In genomic region chr14:53619625-53620324, GRCh38 we compare ENCODE assay signal across 12 cellular contexts.
DNase-seq lines count a peak whose midpoint lies in the region; ATAC-seq and TF ChIP-seq lines count a peak whose summit lies in the region.
"Had no signal": no experiment of that assay in that cellular context is flagged by ENCODE, and none has a peak within 500 bp of the region (broad histone marks: within the 10 kb centered on the region; RNA-seq: fewer than 3 reads in every experiment).

No MANE protein-coding gene starts in this region.

- H3K27me3 ChIP-seq in adipocyte (replicated peaks; ENCODE audit: control insufficient read depth, insufficient read depth, low read length) (no peaks in the 10 kb centered on the region), gastroesophageal sphincter (no peaks in the 10 kb centered on the region)

- DNase-seq in EL (peak; percentile 77), adipocyte (ENCODE audit: low read depth) (peak; percentile 62), renal cortical epithelial cell (ENCODE audit: low read depth) (peak; percentile 48), retina (no peak), UCSD-AML1 (lab: John Stamatoyannopoulos, UW; ENCODE audit: unreplicated experiment) (no peak)
- DNase-seq: activated T-cell treated with anti-CD3 and anti-CD28 coated beads, Interleukin-2, amount 50 U/mL, for 72 hours; CD8-positive, alpha-beta T cell; hippocampal formation had no signal

- H3K9me3 ChIP-seq in adipocyte (ENCODE audit: control insufficient read depth, low read length) (no peaks in the 10 kb centered on the region), gastroesophageal sphincter (no peaks in the 10 kb centered on the region)

- TF ChIP-seq CTCF in gastroesophageal sphincter (IDR thresholded peaks at IDR 0.05) = no peak

- ATAC-seq in gastroesophageal sphincter (peak; percentile 63), HG02973 (IDR thresholded peaks at IDR 0.05; ENCODE audit: unreplicated experiment) (no peak), HG03439 (IDR thresholded peaks at IDR 0.05; ENCODE audit: unreplicated experiment) (no peak)
- ATAC-seq: activated T-cell treated with anti-CD3 and anti-CD28 coated beads, Interleukin-2, amount 50 U/mL, for 72 hours; CD8-positive, alpha-beta T cell; WTC11 had no signal

- no peak for TF ChIP-seq EP300 in gastroesophageal sphincter (IDR thresholded peaks at IDR 0.05)

- H3K4me1 ChIP-seq in adipocyte (ENCODE audit: control insufficient read depth, insufficient read depth, low read length) (peaks cover 33% of the 10 kb centered on the region), gastroesophageal sphincter (peaks cover 0 to 15% (median 8%) of the 10 kb centered on the region in 3 donors)

- H3K27ac ChIP-seq in gastroesophageal sphincter = peak overlapping the region in 3 of 4 donors; percentile 17 to 56 (median 20)

- H3K4me3 ChIP-seq in adipocyte (ENCODE audit: low read length) (peak overlapping the region; percentile 39), gastroesophageal sphincter (no peak overlapping the region)

- 44 to 71% methylated on average over 5 of the region's 5 CpGs for WGBS in gastroesophageal sphincter (ENCODE audit: low coverage in 1 of 2), 2 donors

- peak overlapping the region; percentile 39 for H3K9ac ChIP-seq in adipocyte (ENCODE audit: low read length)

- no peaks in the 10 kb centered on the region for H3K36me3 ChIP-seq in adipocyte (ENCODE audit: control insufficient read depth, insufficient read depth, low read length, severe bottlenecking)
- H3K36me3 ChIP-seq in gastroesophageal sphincter = no peaks in the 10 kb centered on the region

- no peak for TF ChIP-seq POLR2A in gastroesophageal sphincter (IDR thresholded peaks at IDR 0.05)

Comparison
In these comparisons a context has a peak if more than half of its experiments do, and no peak if none do; other contexts are left out.
1. DNase-seq: peak in EL (single experiment), adipocyte (single experiment) and renal cortical epithelial cell (single experiment); none in retina (single experiment) and UCSD-AML1 (single experiment).